13 cellular contexts compared by ENCODE assay signal in genomic region chr17:42131971-42132370, GRCh38. TPM values are rescaled to one million over a fixed set of nuclear protein-coding genes. Genes with fewer than 3 reads are reported as not detected.
DNase-seq lines count a peak whose midpoint lies in the region; ATAC-seq, FAIRE-seq and TF ChIP-seq lines count a peak whose summit lies in the region.
"Had no signal": no experiment of that assay in that cellular context is flagged by ENCODE, and none has a peak within 500 bp of the region (broad histone marks: within the 10 kb centered on the region; RNA-seq: fewer than 3 reads in every experiment).

No MANE protein-coding gene starts in this region.

- H3K27ac ChIP-seq in OCI-LY3 (ENCODE audit: low read length) = peak overlapping the region; percentile 97
- peak overlapping the region; percentile 71 for H3K27ac ChIP-seq in endothelial cell of umbilical vein (ENCODE audit: insufficient read depth, low read depth, low read length)
- H3K27ac ChIP-seq in sigmoid colon = peak overlapping the region; percentile 10 to 66 (median 43)

- peak; percentile 97 for FAIRE-seq in endothelial cell of umbilical vein (lab: Jason Lieb, UNC)

- H3K4me2 ChIP-seq in OCI-LY3 (ENCODE audit: low read length) (peak overlapping the region; percentile 71), endothelial cell of umbilical vein (ENCODE audit: insufficient read depth, low read length) (peak overlapping the region; percentile 83)

- H3K9me1 ChIP-seq in endothelial cell of umbilical vein (replicated peaks; ENCODE audit: control insufficient read depth, extremely low read depth, insufficient read depth, low read length) = no peaks in the 10 kb centered on the region

- H3K4me1 ChIP-seq in OCI-LY3 (ENCODE audit: low read length) = peaks cover 81% of the 10 kb centered on the region
- H3K4me1 ChIP-seq in endothelial cell of umbilical vein (ENCODE audit: control insufficient read depth, extremely low read depth, insufficient read depth, low read length) = peaks cover 79% of the 10 kb centered on the region
- H3K4me1 ChIP-seq in sigmoid colon = peaks cover 0 to 56% (median 34%) of the 10 kb centered on the region in 4 donors

- no peak for ATAC-seq in GM19023 (IDR thresholded peaks at IDR 0.05; ENCODE audit: unreplicated experiment)
- ATAC-seq: effector memory CD8-positive, alpha-beta T cell; stimulated activated naive CD8-positive, alpha-beta T cell treated with anti-CD3 and anti-CD28 coated beads, Interleukin-15, Interleukin-2, amounts not matched to agents 100 U/mL and 50 U/mL, for 24 hours had no signal

- TF ChIP-seq POLR2A in endothelial cell of umbilical vein (IDR thresholded peaks at IDR 0.05; ENCODE audit: low read depth, low read length) (no peak), sigmoid colon (IDR thresholded peaks at IDR 0.05) (no peak)

- TF ChIP-seq EP300 in sigmoid colon (IDR thresholded peaks at IDR 0.05) = no peak

- H3K79me2 ChIP-seq in OCI-LY3 (ENCODE audit: low read length) = peaks cover 59% of the 10 kb centered on the region
- H3K79me2 ChIP-seq in endothelial cell of umbilical vein (ENCODE audit: control insufficient read depth, insufficient read depth, low read length) = peaks cover 71% of the 10 kb centered on the region

- peaks cover 5% of the 10 kb centered on the region; the same call in 1 of the 2 replicates for H3K9me3 ChIP-seq in OCI-LY3 (ENCODE audit: insufficient read depth, low read length)
- H3K9me3 ChIP-seq in endothelial cell of umbilical vein (replicated peaks; ENCODE audit: control insufficient read depth, insufficient read depth, low read length) = no peaks in the 10 kb centered on the region
- H3K9me3 ChIP-seq in sigmoid colon = no peaks in the 10 kb centered on the region

- dilution Hi-C loops in endothelial cell of umbilical vein (cut with MboI; ENCODE audit: extremely low pct_ligation_motif_present, low sequenced_read_pairs) = no loop called here

- H3K27me3 ChIP-seq in OCI-LY3 (ENCODE audit: low read depth, low read length) = no peaks in the 10 kb centered on the region
- H3K27me3 ChIP-seq in endothelial cell of umbilical vein (ENCODE audit: control insufficient read depth in 2 of 2, insufficient read depth in 2 of 2, low read length in 2 of 2) = no peaks in the 10 kb centered on the region
- H3K27me3 ChIP-seq in sigmoid colon = no peaks in the 10 kb centered on the region

- CTCF ChIA-PET in endothelial cell of umbilical vein (lab: Charles Lee) = interaction anchor here (0.9 to 1.9 kb wide), 9 partner anchors 11 to 90 kb away, joined by 3 to 12 read pairs (median 4); partner anchors contain the start of gene KCNH4

- no TSS peak for BruUV-seq in endothelial cell of umbilical vein (replicated peaks; lab: Mats Ljungman, UMichigan)

- H3K9ac ChIP-seq in OCI-LY3 (ENCODE audit: low read length) (no peak overlapping the region), endothelial cell of umbilical vein (replicated peaks; ENCODE audit: extremely low read depth, insufficient read depth, low read length) (peak overlapping the region; percentile 48)

- TF ChIP-seq CTCF in OCI-LY3 (IDR thresholded peaks at IDR 0.05; ENCODE audit: low read depth, low read length) (no peak), endothelial cell of umbilical vein (IDR thresholded peaks at IDR 0.05; ENCODE audit: extremely low read depth in 1 of 2, insufficient read depth in 1 of 2, low read depth in 1 of 2, low read length in 2 of 2) (no peak), sigmoid colon (IDR thresholded peaks at IDR 0.05) (no peak), GM10266 (IDR thresholded peaks at IDR 0.05; ENCODE audit: control insufficient read depth, insufficient read depth, low read depth, missing control alignments) (no peak)

- WGBS in sigmoid colon, 2 donors = 40 to 48% methylated on average over 3 of the region's 3 CpGs

- intact Hi-C loops in endothelial cell of umbilical vein (cut with micrococcal nuclease) (loop anchor here (1.0 to 10.0 kb wide), 4 partner anchors 22 to 393 kb away; partner anchors contain the start of genes RAB5C and STAT5B), sigmoid colon (cut with DNase I) (no loop called here)

- H3K36me3 ChIP-seq in OCI-LY3 (replicated peaks; ENCODE audit: low read depth, low read length) = peaks cover 49% of the 10 kb centered on the region
- peaks cover 17 to 27% of the 10 kb centered on the region in 2 experiments for H3K36me3 ChIP-seq in endothelial cell of umbilical vein (ENCODE audit: control insufficient read depth in 2 of 2, extremely low read depth in 1 of 2, insufficient read depth in 2 of 2, low read length in 2 of 2)
- peaks cover 26 to 52% (median 29%) of the 10 kb centered on the region in 4 donors for H3K36me3 ChIP-seq in sigmoid colon

- H4K20me1 ChIP-seq in OCI-LY3 (ENCODE audit: insufficient read depth, low read length) (peaks cover 23% of the 10 kb centered on the region), endothelial cell of umbilical vein (replicated peaks; ENCODE audit: control insufficient read depth, extremely low read depth, insufficient read depth, low read length) (no peaks in the 10 kb centered on the region)

- POLR2A ChIA-PET in endothelial cell of umbilical vein (lab: Charles Lee) = no interaction called here

- no peak overlapping the region for H2AFZ ChIP-seq in OCI-LY3 (ENCODE audit: low read depth, low read length)
- no peak overlapping the region for H2AFZ ChIP-seq in endothelial cell of umbilical vein (ENCODE audit: low read depth, low read length)

- H3K4me3 ChIP-seq in OCI-LY3 (ENCODE audit: low read length) (0 out of 2 replicates have a peak overlapping the region, but pooled peaks have one; percentile 9), endothelial cell of umbilical vein (replicated peaks in 1 of 3; ENCODE audit: insufficient read depth in 1 of 3, low read depth in 1 of 3, low read length in 3 of 3) (peak overlapping the region in 1 of 3 experiments; percentile 44), sigmoid colon (no peak overlapping the region)

- DNase-seq in EH (ENCODE audit: low read depth) (peak; percentile 43), endothelial cell of umbilical vein (ENCODE audit: low read depth, low spot score) (peak; percentile 85), sigmoid colon (no peak), NCI-H1092 (lab: John Stamatoyannopoulos, UW) (no peak), NCI-H82 (lab: John Stamatoyannopoulos, UW) (no peak), GM10266 (ENCODE audit: extremely low spot score) (no peak)
- DNase-seq: DMS79 treated with DMSO at 0.1 percent for 48 hours; effector memory CD8-positive, alpha-beta T cell; NCI-H2107; stimulated activated naive CD8-positive, alpha-beta T cell treated with anti-CD3 and anti-CD28 coated beads, Interleukin-15, Interleukin-2, amounts not matched to agents 100 U/mL and 50 U/mL, for 24 hours had no signal

RNA-seq across cellular contexts. Expression of gene HSPB9, which starts 9.4 kb away (rescaled TPM):
- total RNA-seq in endothelial cell of umbilical vein = not detected in 2 replicates
- 0.03 TPM in 1 of 2 replicates, not detected in the other for polyA plus RNA-seq in endothelial cell of umbilical vein
- polyA plus RNA-seq in endothelial cell of umbilical vein (2011; cell fraction: cytosol; rRNA removed) = not detected in 2 replicates
- 0.07 TPM in 1 of 2 replicates, not detected in the other for polyA plus RNA-seq in endothelial cell of umbilical vein (2011; cell fraction: nucleus; rRNA removed)
- polyA plus RNA-seq in endothelial cell of umbilical vein (2012) = 0.25 TPM in 1 of 2 replicates, not detected in the other
- polyA minus RNA-seq in endothelial cell of umbilical vein = not detected in 2 replicates
- polyA minus RNA-seq in endothelial cell of umbilical vein (2011; cell fraction: cytosol; rRNA and poly(A)+ RNA removed) = not detected
- polyA minus RNA-seq in endothelial cell of umbilical vein (2011; cell fraction: nucleus; rRNA and poly(A)+ RNA removed) = not detected in 2 replicates
- total RNA-seq in sigmoid colon = under 1 TPM in 3 of 4 donors, not detected in 1; 0.27 to 0.83 (median 0.49) TPM
- polyA plus RNA-seq in sigmoid colon = under 1 TPM in 1 of 3 donors, not detected in 2; 0.10 TPM
- total RNA-seq: kidney epithelial cell had no signal

RNA-seq across cellular contexts. Expression of gene KAT2A, which starts 10.8 kb away (rescaled TPM):
- total RNA-seq in endothelial cell of umbilical vein (31.3 and 33.4 TPM in 2 replicates), sigmoid colon (10 to 100 TPM; 20.0 to 95.8 (median 26.0) TPM)
- polyA plus RNA-seq in endothelial cell of umbilical vein (32.4 and 32.9 TPM in 2 replicates), sigmoid colon (10 to 100 TPM in 1 of 3 donors, 1 to 10 TPM in 2; 6.9 to 45.2 (median 9.6) TPM)
- 13.4 and 16.9 TPM in 2 replicates for polyA plus RNA-seq in endothelial cell of umbilical vein (2011; cell fraction: cytosol; rRNA removed)
- polyA plus RNA-seq in endothelial cell of umbilical vein (2011; cell fraction: nucleus; rRNA removed) = 233 and 264 TPM in 2 replicates
- 26.0 and 35.4 TPM in 2 replicates for polyA plus RNA-seq in endothelial cell of umbilical vein (2012)
- 16.1 and 22.3 TPM in 2 replicates for polyA minus RNA-seq in endothelial cell of umbilical vein
- polyA minus RNA-seq in endothelial cell of umbilical vein (2011; cell fraction: cytosol; rRNA and poly(A)+ RNA removed) = 27.3 TPM
- polyA minus RNA-seq in endothelial cell of umbilical vein (2011; cell fraction: nucleus; rRNA and poly(A)+ RNA removed) = 22.6 TPM in 2 replicates

RNA-seq across cellular contexts. Expression of gene DHX58, which starts 19.5 kb away (rescaled TPM):
- 3.1 and 6.4 TPM in 2 replicates for total RNA-seq in endothelial cell of umbilical vein
- polyA plus RNA-seq in endothelial cell of umbilical vein = 9.0 and 12.7 TPM in 2 replicates
- polyA plus RNA-seq in endothelial cell of umbilical vein (2011; cell fraction: cytosol; rRNA removed) = 3.8 and 5.3 TPM in 2 replicates
- polyA plus RNA-seq in endothelial cell of umbilical vein (2011; cell fraction: nucleus; rRNA removed) = 19.8 and 22.2 TPM in 2 replicates
- 5.0 and 7.0 TPM in 2 replicates for polyA plus RNA-seq in endothelial cell of umbilical vein (2012)
- 5.6 and 7.8 TPM in 2 replicates for polyA minus RNA-seq in endothelial cell of umbilical vein
- polyA minus RNA-seq in endothelial cell of umbilical vein (2011; cell fraction: cytosol; rRNA and poly(A)+ RNA removed) = not detected
- 4.2 and 4.6 TPM in 2 replicates for polyA minus RNA-seq in endothelial cell of umbilical vein (2011; cell fraction: nucleus; rRNA and poly(A)+ RNA removed)
- 10 to 100 TPM in 3 of 4 donors, 1 to 10 TPM in 1; 8.9 to 16.3 (median 14.6) TPM for total RNA-seq in sigmoid colon
- 10 to 100 TPM in 1 of 3 donors, 1 to 10 TPM in 2; 4.4 to 19.0 (median 6.6) TPM for polyA plus RNA-seq in sigmoid colon

RNA-seq across cellular contexts. Expression of gene RAB5C, which starts 22.8 kb away (rescaled TPM):
- total RNA-seq in endothelial cell of umbilical vein = 188 and 210 TPM in 2 replicates
- polyA plus RNA-seq in endothelial cell of umbilical vein = 357 and 408 TPM in 2 replicates
- 260 and 267 TPM in 2 replicates for polyA plus RNA-seq in endothelial cell of umbilical vein (2011; cell fraction: cytosol; rRNA removed)
- 122 and 127 TPM in 2 replicates for polyA plus RNA-seq in endothelial cell of umbilical vein (2011; cell fraction: nucleus; rRNA removed)
- polyA plus RNA-seq in endothelial cell of umbilical vein (2012) = 192 and 244 TPM in 2 replicates
- 108 and 117 TPM in 2 replicates for polyA minus RNA-seq in endothelial cell of umbilical vein
- polyA minus RNA-seq in endothelial cell of umbilical vein (2011; cell fraction: cytosol; rRNA and poly(A)+ RNA removed) = 37.0 TPM
- 29.8 and 30.2 TPM in 2 replicates for polyA minus RNA-seq in endothelial cell of umbilical vein (2011; cell fraction: nucleus; rRNA and poly(A)+ RNA removed)
- 100 to 1,000 TPM in 2 of 4 donors, 10 to 100 TPM in 2; 75.9 to 104 (median 93.1) TPM for total RNA-seq in sigmoid colon
- polyA plus RNA-seq in sigmoid colon = 100 to 1,000 TPM; 182 to 303 (median 213) TPM

RNA-seq across cellular contexts. Expression of gene ZNF385C, which starts 33.7 kb away (rescaled TPM):
- total RNA-seq in endothelial cell of umbilical vein (not detected in 2 replicates), sigmoid colon (under 1 TPM in 1 of 4 donors, not detected in 3; 0.33 TPM)
- polyA plus RNA-seq in endothelial cell of umbilical vein (0.07 TPM in 1 of 2 replicates, not detected in the other), sigmoid colon (under 1 TPM in 2 of 3 donors, not detected in 1; 0.42 to 0.60 TPM)
- 0.04 and 0.05 TPM in 2 replicates for polyA plus RNA-seq in endothelial cell of umbilical vein (2011; cell fraction: cytosol; rRNA removed)
- polyA plus RNA-seq in endothelial cell of umbilical vein (2011; cell fraction: nucleus; rRNA removed) = 0.05 TPM in 1 of 2 replicates, not detected in the other
- not detected in 2 replicates for polyA plus RNA-seq in endothelial cell of umbilical vein (2012)
- polyA minus RNA-seq in endothelial cell of umbilical vein = 0.13 TPM in 1 of 2 replicates, not detected in the other
- not detected for polyA minus RNA-seq in endothelial cell of umbilical vein (2011; cell fraction: cytosol; rRNA and poly(A)+ RNA removed)
- not detected in 2 replicates for polyA minus RNA-seq in endothelial cell of umbilical vein (2011; cell fraction: nucleus; rRNA and poly(A)+ RNA removed)

Comparison
In these comparisons a context has a peak if more than half of its experiments do, and no peak if none do; other contexts are left out.
1. DNase-seq: peak in EH (single experiment) and endothelial cell of umbilical vein (single experiment); none in sigmoid colon (single experiment), NCI-H1092 (single experiment), NCI-H82 (single experiment) and GM10266 (single experiment).
2. H3K27ac ChIP-seq: peak in every context shown above with its lines; median percentile 97 in OCI-LY3; 71 in endothelial cell of umbilical vein; 43 in sigmoid colon.